In the genomic region with DNA sequence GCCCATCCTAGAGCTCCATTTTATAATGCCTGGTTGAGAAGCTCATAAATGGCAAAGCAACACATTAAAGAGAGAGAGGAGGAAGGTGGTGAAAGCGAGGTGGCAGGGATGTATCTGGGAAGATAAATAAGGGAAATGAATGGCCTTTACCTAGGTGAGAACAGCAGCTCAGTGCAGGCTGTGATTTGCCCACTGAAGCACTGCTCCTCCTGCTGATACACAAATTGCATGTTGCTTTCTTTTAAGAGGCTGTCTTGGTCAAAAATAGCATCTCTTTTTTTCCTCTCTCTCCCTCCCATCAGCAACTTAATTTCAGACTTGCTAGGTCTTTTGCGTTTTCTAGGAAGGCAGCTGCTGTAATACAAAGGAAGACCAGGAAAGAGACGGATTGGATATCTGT, we compare ENCODE assay signal across 24 cellular contexts.
"Had no signal": no experiment of that assay in that cellular context is flagged by ENCODE, and none has a peak within 500 bp of the region (broad histone marks: within the 10 kb centered on the region; RNA-seq: fewer than 3 reads in every experiment).

No MANE protein-coding gene starts in this region.

- H3K27ac ChIP-seq: coronary artery, dorsolateral prefrontal cortex, epithelial cell of prostate, foreskin keratinocyte, gastroesophageal sphincter, heart right ventricle, left lung, lower lobe of right lung had no signal

- H3K27ac Mint-ChIP-seq: naive thymus-derived CD4-positive, alpha-beta T cell had no signal

- H3K36me3 ChIP-seq: gastroesophageal sphincter, heart right ventricle, left lung, lower lobe of right lung had no signal

- H3K4me3 Mint-ChIP-seq: naive thymus-derived CD4-positive, alpha-beta T cell had no signal

- ATAC-seq: esophagus mucosa; foreskin keratinocyte; gastroesophageal sphincter; heart right ventricle; left cardiac atrium; left lung; left ventricle myocardium superior; lower lobe of right lung; naive thymus-derived CD4-positive, alpha-beta T cell had no signal

- H3K9me3 ChIP-seq: gastroesophageal sphincter, heart right ventricle, left lung, lower lobe of right lung had no signal

- FAIRE-seq: colon, endometrium, frontal cortex, islet of Langerhans, keratinocyte had no signal

- H3K4me3 ChIP-seq: coronary artery, dorsolateral prefrontal cortex, gastroesophageal sphincter, heart right ventricle, left lung, lower lobe of right lung had no signal

- DNase-seq: dermis blood vessel endothelial cell; dorsolateral prefrontal cortex; effector CD4-positive, alpha-beta T cell; effector memory CD4-positive, alpha-beta T cell; erythroblast; foreskin keratinocyte; heart right ventricle; hippocampal formation; left cardiac atrium; left lung; left ventricle myocardium superior; lower lobe of right lung; mesenchymal stem cell; midbrain; naive thymus-derived CD4-positive, alpha-beta T cell had no signal

- H3K36me3 Mint-ChIP-seq: naive thymus-derived CD4-positive, alpha-beta T cell had no signal

- H3K27me3 ChIP-seq: dorsolateral prefrontal cortex, foreskin keratinocyte, gastroesophageal sphincter, left lung had no signal

- H3K4me1 ChIP-seq: foreskin keratinocyte, gastroesophageal sphincter, left lung, lower lobe of right lung had no signal
